In the genomic region with DNA sequence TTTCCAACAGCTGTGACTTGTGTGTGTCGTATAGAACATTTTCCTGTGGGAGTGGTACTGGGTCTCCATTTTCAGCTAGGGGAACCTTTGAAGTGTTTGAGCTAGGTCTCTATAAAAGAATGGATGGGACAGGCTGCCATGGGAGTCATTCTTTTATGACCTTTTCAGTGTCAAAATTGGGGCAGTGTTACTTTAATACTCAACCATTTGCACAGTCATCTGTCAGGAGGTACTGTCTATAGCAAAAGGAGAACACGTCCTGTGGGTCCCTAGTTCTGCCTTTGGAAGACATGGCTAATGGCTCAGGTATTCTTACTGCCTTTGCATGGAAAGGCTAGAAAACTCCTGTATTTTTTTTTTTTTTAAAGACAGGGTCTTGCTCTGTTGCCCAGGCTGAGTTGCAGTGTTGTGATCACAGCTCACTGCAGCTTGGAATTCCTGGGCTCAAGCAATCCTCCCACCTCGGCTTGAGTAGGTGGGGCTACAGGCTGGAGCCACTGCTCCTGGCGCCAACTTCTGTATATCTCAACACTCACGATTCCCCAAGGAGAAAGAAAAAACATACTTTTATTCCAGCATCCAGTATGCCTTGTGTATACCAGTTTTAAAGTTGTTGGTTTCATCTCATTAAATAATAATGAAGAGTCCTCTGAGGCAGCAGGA, we compare ENCODE assay signal across 8 cellular contexts.
DNase-seq lines count a peak whose midpoint lies in the region; ATAC-seq and TF ChIP-seq lines count a peak whose summit lies in the region.

No MANE protein-coding gene starts in this region.

- no peaks in the 10 kb centered on the region for H3K9me2 ChIP-seq in DOHH2 (replicated peaks; ENCODE audit: control insufficient read depth, low read length)

- H3K4me1 ChIP-seq in DOHH2 (ENCODE audit: control insufficient read depth, low read length): peaks cover 57% of the 10 kb centered on the region

- ATAC-seq in HG03139 (IDR thresholded peaks at IDR 0.05; ENCODE audit: unreplicated experiment): no peak

- peaks cover 53% of the 10 kb centered on the region for H3K36me3 Mint-ChIP-seq in nephron (ENCODE audit: low read depth)

- DNase-seq in NB4 (ENCODE audit: low read depth) (no peak), NCI-H526 (lab: John Stamatoyannopoulos, UW) (no peak), activated gamma-delta T cell treated with Interleukin-2 at 50 U/mL for 16 hours (no peak), NCI-H1436 (lab: John Stamatoyannopoulos, UW) (no peak)

- H3K36me3 ChIP-seq in DOHH2 (ENCODE audit: control insufficient read depth, low read length): peaks cover 94% of the 10 kb centered on the region

- H3K27me3 Mint-ChIP-seq in nephron (ENCODE audit: low read depth): peaks cover 6% of the 10 kb centered on the region

- peak overlapping the region; percentile 98 for H3K4me2 ChIP-seq in DOHH2 (ENCODE audit: low read length)

- no peaks in the 10 kb centered on the region for H3K9me3 Mint-ChIP-seq in nephron

- H3K9me3 ChIP-seq in DOHH2 (ENCODE audit: control insufficient read depth, insufficient read depth, low read length): no peaks in the 10 kb centered on the region

- no peak for TF ChIP-seq POLR2A in NB4 (IDR thresholded peaks at IDR 0.05; ENCODE audit: extremely low read depth, insufficient read length)

- H3K27ac Mint-ChIP-seq in nephron: peak overlapping the region; percentile 99 to 100 (median 100)

- peak overlapping the region; percentile 88 for H3K27ac ChIP-seq in DOHH2 (ENCODE audit: low read depth, low read length)
- peak overlapping the region; percentile 99 for H3K27ac ChIP-seq in cingulate gyrus (ENCODE audit: low read depth, low read length)

- H3F3A ChIP-seq in DOHH2 (ENCODE audit: control insufficient read depth, insufficient read depth): peaks cover 56% of the 10 kb centered on the region

- H3K4me3 ChIP-seq in DOHH2 (ENCODE audit: low read length) (peak overlapping the region; percentile 86), NB4 (ENCODE audit: low read depth, low read length) (peak overlapping the region; percentile 79)

- no peaks in the 10 kb centered on the region for H3K27me3 ChIP-seq in DOHH2 (ENCODE audit: control insufficient read depth, low read length)

- peaks cover 93% of the 10 kb centered on the region for H3K79me2 ChIP-seq in DOHH2 (ENCODE audit: control insufficient read depth, low read length)

- H4K20me1 ChIP-seq in DOHH2 (ENCODE audit: control insufficient read depth, insufficient read depth, low read depth, low read length): peaks cover 21% of the 10 kb centered on the region

- TF ChIP-seq CTCF in DOHH2 (IDR thresholded peaks at IDR 0.05; ENCODE audit: low read depth, low read length, poor library complexity, severe bottlenecking) (no peak), NB4 (IDR thresholded peaks at IDR 0.05; ENCODE audit: low read depth, low read length) (no peak), nephron (IDR thresholded peaks at IDR 0.05; ENCODE audit: unreplicated experiment in 3 of 3) (no peak)

- H3K4me3 Mint-ChIP-seq in nephron: peak overlapping the region; percentile 94 to 98 (median 94)

- H3K4me1 Mint-ChIP-seq in nephron: peaks cover 42% of the 10 kb centered on the region
